ENCODE assay signal across 1 cellular context in the genomic region with DNA sequence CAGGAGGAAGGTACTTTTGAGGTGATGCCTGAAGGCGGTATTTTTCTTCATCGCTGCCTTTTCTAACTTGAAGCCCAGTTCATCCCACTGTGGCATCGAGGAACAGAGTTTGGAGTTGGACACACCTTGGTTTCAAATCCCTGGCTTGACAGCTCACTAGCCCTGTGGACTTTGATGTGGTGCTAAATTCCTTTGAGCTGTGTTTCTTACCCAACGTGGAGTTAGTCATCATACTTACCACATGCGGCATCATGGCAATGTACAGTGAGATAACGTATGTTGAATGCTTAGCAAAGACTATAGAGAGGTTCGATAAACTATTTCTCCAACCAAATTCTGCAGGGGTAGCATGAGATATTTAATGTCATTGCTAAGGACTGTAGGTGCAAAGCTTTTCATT.
TF ChIP-seq lines count a peak whose summit lies in the region.

No MANE protein-coding gene starts in this region.

TF ChIP-seq in H1, 55 proteins besides CTCF, POLR2A, EP300 and RAD21:
- no peak for TF ChIP-seq KDM4A (IDR thresholded peaks at IDR 0.05; ENCODE audit: low read depth, low read length, severe bottlenecking)
- TF ChIP-seq, protein P1, sequence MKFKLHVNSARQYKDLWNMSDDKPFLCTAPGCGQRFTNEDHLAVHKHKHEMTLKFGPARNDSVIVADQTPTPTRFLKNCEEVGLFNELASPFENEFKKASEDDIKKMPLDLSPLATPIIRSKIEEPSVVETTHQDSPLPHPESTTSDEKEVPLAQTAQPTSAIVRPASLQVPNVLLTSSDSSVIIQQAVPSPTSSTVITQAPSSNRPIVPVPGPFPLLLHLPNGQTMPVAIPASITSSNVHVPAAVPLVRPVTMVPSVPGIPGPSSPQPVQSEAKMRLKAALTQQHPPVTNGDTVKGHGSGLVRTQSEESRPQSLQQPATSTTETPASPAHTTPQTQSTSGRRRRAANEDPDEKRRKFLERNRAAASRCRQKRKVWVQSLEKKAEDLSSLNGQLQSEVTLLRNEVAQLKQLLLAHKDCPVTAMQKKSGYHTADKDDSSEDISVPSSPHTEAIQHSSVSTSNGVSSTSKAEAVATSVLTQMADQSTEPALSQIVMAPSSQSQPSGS (IDR thresholded peaks at IDR 0.05; ENCODE audit: low read length), result 0 out of 2 replicates have a peak, but pooled peaks have one; percentile 5
